Comparison of ENCODE assay signal across 13 cellular contexts in genomic region chr22:45450931-45451651, GRCh38. TPM values are rescaled to one million over a fixed set of nuclear protein-coding genes. Genes with fewer than 3 reads are reported as not detected.
DNase-seq lines count a peak whose midpoint lies in the region; ATAC-seq and TF ChIP-seq lines count a peak whose summit lies in the region.
"Had no signal": no experiment of that assay in that cellular context is flagged by ENCODE, and none has a peak within 500 bp of the region (broad histone marks: within the 10 kb centered on the region; RNA-seq: fewer than 3 reads in every experiment).

No MANE protein-coding gene starts in this region.

- H3K9me3 ChIP-seq in breast epithelium = no peaks in the 10 kb centered on the region
- H3K9me3 ChIP-seq in T-helper 17 cell (ENCODE audit: control insufficient read depth, low read length, poor library complexity, severe bottlenecking) = no peaks in the 10 kb centered on the region

- peak overlapping the region; percentile 61 to 95 for H3K27ac ChIP-seq in breast epithelium

- H3K27me3 ChIP-seq in breast epithelium = no peaks in the 10 kb centered on the region

- H3K27ac Mint-ChIP-seq in T-helper 17 cell = no peak overlapping the region

- no peak for TF ChIP-seq CTCF in breast epithelium (IDR thresholded peaks at IDR 0.05)

- H3K4me3 Mint-ChIP-seq in T-helper 17 cell = no peak overlapping the region

- no peaks in the 10 kb centered on the region for H3K36me3 ChIP-seq in breast epithelium

- no peak for ATAC-seq in T-helper 17 cell
- ATAC-seq: esophagus mucosa had no signal

- intact Hi-C loops in breast epithelium (cut with DNase I; ENCODE audit: low total_unique reads) = loop anchor here (5.0 kb wide), 1 partner anchor 101 kb away; no protein-coding TSS in a partner anchor

- H3K36me3 Mint-ChIP-seq in T-helper 17 cell (ENCODE audit: low read depth) = no peaks in the 10 kb centered on the region

- H3K4me1 ChIP-seq in breast epithelium = peaks cover 0 to 8% of the 10 kb centered on the region in 2 donors

- no peak overlapping the region for H3K4me3 ChIP-seq in breast epithelium

- peaks cover 29% of the 10 kb centered on the region for H3K27me3 Mint-ChIP-seq in T-helper 17 cell

- no peaks in the 10 kb centered on the region for H3K4me1 Mint-ChIP-seq in T-helper 17 cell

- DNase-seq in H4 (ENCODE audit: low spot score) (peak; percentile 21), breast epithelium (ENCODE audit: low spot score in 2 of 2) (no peak), left kidney (ENCODE audit: low read depth, low spot score) (peak; percentile 53), stromal cell of bone marrow (ENCODE audit: low read depth) (peak; percentile 94), T-helper 17 cell (no peak), T-helper 9 cell (no peak), HuH-7.5 (ENCODE audit: low spot score) (no peak), UCSD-AML1 (lab: John Stamatoyannopoulos, UW; ENCODE audit: unreplicated experiment) (no peak)
- DNase-seq: activated CD8-positive, alpha-beta memory T cell treated with anti-CD3 and anti-CD28 coated beads for 24 hours; mesendoderm; NCI-H146 had no signal

- no peak for TF ChIP-seq POLR2A in breast epithelium (IDR thresholded peaks at IDR 0.05)

RNA-seq across cellular contexts. Expression of gene RIBC2, which starts 37.6 kb away (rescaled TPM):
- total RNA-seq in H4 (2014; rRNA removed; shearing (Covaris generic)) = not detected in 2 replicates
- total RNA-seq in breast epithelium (1 to 10 TPM in 2 of 3 donors, under 1 TPM in 1; 0.48 to 2.0 (median 1.3) TPM), T-helper 17 cell (1 to 10 TPM; 1.6 to 2.4 TPM)

RNA-seq across cellular contexts. Expression of gene SMC1B, which starts 37.7 kb away (rescaled TPM):
- not detected in 2 replicates for total RNA-seq in H4 (2014; rRNA removed; shearing (Covaris generic))
- total RNA-seq in breast epithelium = not detected
- under 1 TPM in 1 of 2 donors, not detected in 1; 0.17 TPM for total RNA-seq in T-helper 17 cell
- total RNA-seq: esophagus mucosa had no signal

RNA-seq across cellular contexts. Expression of gene FBLN1, which starts 51.6 kb away (rescaled TPM):
- total RNA-seq in H4 (2014; rRNA removed; shearing (Covaris generic)) = 0.37 and 1.0 TPM in 2 replicates
- total RNA-seq in breast epithelium (100 to 1,000 TPM; 115 to 293 (median 267) TPM), T-helper 17 cell (under 1 TPM; 0.34 to 0.90 TPM)
- total RNA-seq: T-helper 1 cell treated with Interleukin-12 subunit alpha and Interleukin-12 subunit beta and Interleukin-4 antibody, amounts not matched to agents 30 ng/mL and 1 ng/mL, for 36 hours had no signal

Comparison
In these comparisons a context has a peak if more than half of its experiments do, and no peak if none do; other contexts are left out.
1. DNase-seq: peak in H4 (single experiment), left kidney (single experiment) and stromal cell of bone marrow (single experiment); none in breast epithelium (0 of 2), T-helper 17 cell (0 of 3), T-helper 9 cell (single experiment), HuH-7.5 (single experiment) and UCSD-AML1 (single experiment).
2. RNA of gene FBLN1, which starts 51.6 kb away (total RNA-seq): 115 to 293 TPM in breast epithelium; 0.34 to 0.90 TPM in T-helper 17 cell and 0.37 to 1.0 TPM in H4; every median in the first group is over 10 times any median in the second.